ENCODE assay signal across 10 cellular contexts in the genomic region with DNA sequence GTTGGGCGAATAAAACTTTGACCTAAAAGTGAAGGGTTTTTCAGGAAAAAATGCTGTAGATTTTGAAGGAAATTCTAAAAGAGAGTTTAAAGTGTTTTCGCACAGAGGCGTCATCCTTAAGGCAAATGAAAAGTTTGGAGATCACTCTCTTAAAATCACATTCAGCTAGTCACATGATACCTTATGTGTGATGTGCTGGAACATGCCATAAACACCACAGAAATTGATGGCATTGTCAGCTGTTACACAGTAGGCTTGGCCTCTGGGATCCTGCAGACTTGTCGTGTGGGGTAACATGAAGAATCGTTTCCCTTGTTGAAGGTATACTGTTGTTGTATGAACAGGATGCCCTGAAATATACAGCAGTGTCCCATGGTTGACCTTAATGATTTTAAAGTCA. TPM values are rescaled to one million over a fixed set of nuclear protein-coding genes. Genes with fewer than 3 reads are reported as not detected.
A peak's percentile ranks its signal among the peaks of the same experiment; 100 is the strongest.
DNase-seq lines count a peak whose midpoint lies in the region; ATAC-seq, FAIRE-seq and TF ChIP-seq lines count a peak whose summit lies in the region.
"Had no signal": no experiment of that assay in that cellular context is flagged by ENCODE, and none has a peak within 500 bp of the region (broad histone marks: within the 10 kb centered on the region; RNA-seq: fewer than 3 reads in every experiment).

No MANE protein-coding gene starts in this region.

- SMC1A ChIA-PET in GM12878 (lab: Charles Lee; ENCODE audit: uncharacterized antibody, unreplicated experiment): interaction anchor here (1.1 to 1.9 kb wide), 7 partner anchors 17 to 271 kb away, joined by 3 to 6 read pairs (median 4); no protein-coding TSS in a partner anchor

- H3K36me3 ChIP-seq in GM12878 (ENCODE audit: control insufficient read depth in 2 of 2, insufficient read depth in 2 of 2, low read length in 1 of 2) (peaks cover 0 to 1% of the 10 kb centered on the region in 2 experiments; a peak in 1 of 4 replicates), psoas muscle (ENCODE audit: insufficient read depth in 1 of 2, low read depth in 1 of 2) (no peaks in the 10 kb centered on the region)
- H3K36me3 ChIP-seq: tibial nerve had no signal

- DNase-seq in NCI-H2171 treated with DMSO at 0.1 percent for 48 hours (lab: John Stamatoyannopoulos, UW): peak; percentile 28
- no peak for DNase-seq in NCI-H2171 (lab: John Stamatoyannopoulos, UW)
- DNase-seq in NCI-H524 (lab: John Stamatoyannopoulos, UW): peak; percentile 21 to 78
- peak; percentile 24 for DNase-seq in GM12878 (ENCODE audit: low read depth, low spot score)
- no peak for DNase-seq in psoas muscle
- no peak for DNase-seq in inferior parietal cortex (ENCODE audit: extremely low spot score)
- DNase-seq in 8988T: no peak
- DNase-seq in NCI-H2029 (lab: John Stamatoyannopoulos, UW): no peak

- peak overlapping the region; percentile 84 for H3K4me3 ChIP-seq in GM12878
- no peak overlapping the region for H3K4me3 ChIP-seq in psoas muscle
- H3K4me3 ChIP-seq: tibial nerve had no signal

- H3K4me1 ChIP-seq in GM12878 (ENCODE audit: control insufficient read depth, insufficient read depth, low read length) (peaks cover 27% of the 10 kb centered on the region), psoas muscle (peaks cover 61% of the 10 kb centered on the region)

- POLR2A ChIA-PET in GM12878 (lab: Charles Lee): interaction anchor here (1.0 to 1.6 kb wide), 7 partner anchors 46 to 71 kb away, joined by 3 to 5 read pairs (median 4); a partner anchor contains a TSS

- H3K9ac ChIP-seq in GM12878 (ENCODE audit: control insufficient read depth, insufficient read depth, low read length): peak overlapping the region; percentile 99

- TF ChIP-seq CTCF in GM12878 (IDR thresholded peaks at IDR 0.05 in 2 of 3, conservative IDR thresholded peaks at IDR 0.05 in 1 of 3; ENCODE audit: control insufficient read depth in 2 of 3, extremely low read depth in 1 of 3, insufficient read depth in 1 of 3, low read depth in 3 of 3, low read length in 3 of 3) (no peak), psoas muscle (IDR thresholded peaks at IDR 0.05) (no peak)

- ATAC-seq in GM12878: peak; percentile 8
- ATAC-seq in psoas muscle: peak in 3 of 4 donors; percentile 15 to 34 (median 29)

- in situ Hi-C loops in GM12878 (cut with MboI): no loop called here

- peaks cover 92% of the 10 kb centered on the region for H3K79me2 ChIP-seq in GM12878 (ENCODE audit: control insufficient read depth, insufficient read depth, low read length)

- CTCF ChIA-PET in GM12878 (lab: Yijun Ruan, JAX): interaction anchor here (1.0 to 4.3 kb wide), 5 partner anchors 12 to 63 kb away, joined by 3 to 29 read pairs (median 6); a partner anchor contains a TSS

- H3K27ac ChIP-seq in GM12878 (ENCODE audit: control insufficient read depth, insufficient read depth): peak overlapping the region; percentile 99
- H3K27ac ChIP-seq in psoas muscle: peak overlapping the region; percentile 98

- no peak for TF ChIP-seq EP300 in GM12878 (IDR thresholded peaks at IDR 0.05; ENCODE audit: borderline replicate concordance in 1 of 2, control insufficient read depth in 1 of 2, low read depth in 2 of 2, low read length in 2 of 2)

- no peaks in the 10 kb centered on the region for H4K20me1 ChIP-seq in GM12878 (ENCODE audit: control insufficient read depth, insufficient read depth)

- H3K4me2 ChIP-seq in GM12878 (ENCODE audit: control insufficient read depth, insufficient read depth): peak overlapping the region; percentile 77

- H3K9me3 ChIP-seq in GM12878 (replicated peaks; ENCODE audit: control insufficient read depth, insufficient read depth, low read length) (no peaks in the 10 kb centered on the region), psoas muscle (no peaks in the 10 kb centered on the region)
- H3K9me3 ChIP-seq: tibial nerve had no signal

- no peak for TF ChIP-seq RAD21 in GM12878 (IDR thresholded peaks at IDR 0.05; ENCODE audit: insufficient read depth, low read depth, low read length)

- BruUV-seq in GM12878 (replicated peaks; lab: Mats Ljungman, UMichigan): TSS peak; percentile 48

- WGBS in GM12878 (ENCODE audit: insufficient coverage, insufficient replicate concordance, low lambda C conversion rate, missing lambda C conversion rate): 38% methylated on average over 5 of the region's 5 CpGs
- WGBS in psoas muscle, 3 donors: 51 to 59% (median 54%) methylated on average over 5 of the region's 5 CpGs

- H2AFZ ChIP-seq in GM12878 (ENCODE audit: control insufficient read depth, low read depth, low read length): peak overlapping the region; percentile 17; the same call in 1 of the 2 replicates

- H3K27me3 ChIP-seq in GM12878 (replicated peaks in 1 of 2; ENCODE audit: control insufficient read depth in 2 of 2, insufficient read depth in 2 of 2, low read length in 1 of 2): no peaks in the 10 kb centered on the region
- H3K27me3 ChIP-seq in psoas muscle (ENCODE audit: insufficient read depth in 3 of 3, low read length in 2 of 3): no peaks in the 10 kb centered on the region
- H3K27me3 ChIP-seq: tibial nerve had no signal

- TF ChIP-seq POLR2A in GM12878 (IDR thresholded peaks at IDR 0.05; ENCODE audit: low read depth, low read length): no peak

- no peak for FAIRE-seq in GM12878 (lab: Jason Lieb, UNC)

- RAD21 ChIA-PET in GM12878 (lab: Charles Lee; ENCODE audit: unreplicated experiment): interaction anchor here (0.7 to 3.5 kb wide), 6 partner anchors 24 to 518 kb away, joined by 3 to 17 read pairs (median 6); a partner anchor contains a TSS

- intact Hi-C loops in GM12878 (cut with micrococcal nuclease; ENCODE audit: unreplicated experiment): no loop called here
- intact Hi-C loops in psoas muscle (cut with DNase I): loop anchor here in 1 of 2 donors (5.0 kb wide), 1 partner anchor 46 kb away; no protein-coding TSS in a partner anchor

TF ChIP-seq in GM12878, 131 proteins besides CTCF, POLR2A, EP300 and RAD21:
- TF ChIP-seq RAD51 (IDR thresholded peaks at IDR 0.05): peak; percentile 76
- TF ChIP-seq YY1 (IDR thresholded peaks at IDR 0.05; ENCODE audit: low read depth, low read length): no peak
TF ChIP-seq in GM12878: peak in this region for 1.

RNA-seq across cellular contexts. Expression of a gene that starts 3.3 kb away (rescaled TPM):
- 19.4 and 27.4 TPM in 2 replicates for total RNA-seq in GM12878 (2013; cell fraction: nucleolus; rRNA removed)
- total RNA-seq in GM12878 (2014; rRNA removed): 20.4 and 24.5 TPM in 2 replicates
- 34.4 and 41.8 TPM in 2 replicates for total RNA-seq in GM12878 (2014; rRNA removed; fragmentation: Illumina TruSeq; extraction: Trizol)
- 239 and 244 TPM in 2 replicates for total RNA-seq in GM12878 (2021)
- 190 TPM for polyA plus RNA-seq in GM12878 (2011; ENCODE audit: low read depth)
- polyA plus RNA-seq in GM12878 (2011; rRNA removed): 79.8 and 96.4 TPM in 2 replicates
- 27.8 and 36.5 TPM in 2 replicates for polyA plus RNA-seq in GM12878 (2011; cell fraction: cytosol; rRNA removed)
- polyA plus RNA-seq in GM12878 (2011; cell fraction: nucleus; rRNA removed): 28.7 and 45.7 TPM in 2 replicates
- 332 and 355 TPM in 2 replicates for polyA plus RNA-seq in GM12878 (2012)
- polyA plus RNA-seq in GM12878 (2014; fragmentation: Illumina TruSeq; extraction: Trizol): 419 and 544 TPM in 2 replicates
- 100 to 1,000 TPM in 1 of 2 experiments, 10 to 100 TPM in 1; 85.9 to 204 TPM for polyA plus RNA-seq in GM12878 (2014; fragmentation: Nextera tagmentation; extraction: Ambion mirVana)
- 138 and 143 TPM in 2 replicates for polyA plus RNA-seq in GM12878 (2014; rRNA removed)
- 100 to 1,000 TPM; 272 to 284 TPM for polyA plus RNA-seq in GM12878 (2016; fragmentation: Nextera tagmentation; extraction: Ambion mirVana)
- polyA minus RNA-seq in GM12878 (2011; rRNA and poly(A)+ RNA removed): 28.0 and 32.2 TPM in 2 replicates
- 41.0 and 41.8 TPM in 2 replicates for polyA minus RNA-seq in GM12878 (2011; cell fraction: cytosol; rRNA and poly(A)+ RNA removed)
- polyA minus RNA-seq in GM12878 (2011; cell fraction: nucleus; rRNA and poly(A)+ RNA removed): 16.4 and 40.0 TPM in 2 replicates
- 10 to 100 TPM; 52.8 to 73.9 (median 66.5) TPM for total RNA-seq in psoas muscle
- polyA plus RNA-seq in psoas muscle: 100 to 1,000 TPM in 1 of 3 donors, 10 to 100 TPM in 2; 65.0 to 136 (median 74.2) TPM

RNA-seq across cellular contexts. Expression of a gene that starts 48.5 kb away (rescaled TPM):
- not detected in 2 replicates for total RNA-seq in GM12878 (2013; cell fraction: nucleolus; rRNA removed)
- 0.05 TPM in 1 of 2 replicates, not detected in the other for total RNA-seq in GM12878 (2014; rRNA removed)
- total RNA-seq in GM12878 (2014; rRNA removed; fragmentation: Illumina TruSeq; extraction: Trizol): 0.09 and 0.14 TPM in 2 replicates
- 0.28 TPM in 1 of 2 replicates, not detected in the other for total RNA-seq in GM12878 (2021)
- polyA plus RNA-seq in GM12878 (2011; ENCODE audit: low read depth): not detected
- polyA plus RNA-seq in GM12878 (2011; rRNA removed): 0.04 TPM in 1 of 2 replicates, not detected in the other
- not detected in 2 replicates for polyA plus RNA-seq in GM12878 (2011; cell fraction: cytosol; rRNA removed)
- not detected in 2 replicates for polyA plus RNA-seq in GM12878 (2011; cell fraction: nucleus; rRNA removed)
- not detected in 2 replicates for polyA plus RNA-seq in GM12878 (2012)
- polyA plus RNA-seq in GM12878 (2014; fragmentation: Illumina TruSeq; extraction: Trizol): 0.09 and 0.10 TPM in 2 replicates
- polyA plus RNA-seq in GM12878 (2014; fragmentation: Nextera tagmentation; extraction: Ambion mirVana): under 1 TPM; 0.03 to 0.18 TPM
- 0.09 TPM in 1 of 2 replicates, not detected in the other for polyA plus RNA-seq in GM12878 (2014; rRNA removed)
- not detected for polyA plus RNA-seq in GM12878 (2016; fragmentation: Nextera tagmentation; extraction: Ambion mirVana)
- polyA minus RNA-seq in GM12878 (2011; rRNA and poly(A)+ RNA removed): not detected in 2 replicates
- not detected in 2 replicates for polyA minus RNA-seq in GM12878 (2011; cell fraction: cytosol; rRNA and poly(A)+ RNA removed)
- not detected in 2 replicates for polyA minus RNA-seq in GM12878 (2011; cell fraction: nucleus; rRNA and poly(A)+ RNA removed)
- total RNA-seq in psoas muscle: under 1 TPM in 1 of 4 donors, not detected in 3; 0.71 TPM
- not detected for polyA plus RNA-seq in psoas muscle
- total RNA-seq: mesenteric fat pad, tibial nerve had no signal

Comparison
In these comparisons a context has a peak if more than half of its experiments do, and no peak if none do; other contexts are left out.
1. DNase-seq: peak in NCI-H2171 treated with DMSO at 0.1 percent for 48 hours (single experiment), NCI-H524 (2 of 2) and GM12878 (single experiment); none in NCI-H2171 (single experiment), psoas muscle (0 of 2), inferior parietal cortex (single experiment), 8988T (single experiment) and NCI-H2029 (single experiment).